In the genomic region with DNA sequence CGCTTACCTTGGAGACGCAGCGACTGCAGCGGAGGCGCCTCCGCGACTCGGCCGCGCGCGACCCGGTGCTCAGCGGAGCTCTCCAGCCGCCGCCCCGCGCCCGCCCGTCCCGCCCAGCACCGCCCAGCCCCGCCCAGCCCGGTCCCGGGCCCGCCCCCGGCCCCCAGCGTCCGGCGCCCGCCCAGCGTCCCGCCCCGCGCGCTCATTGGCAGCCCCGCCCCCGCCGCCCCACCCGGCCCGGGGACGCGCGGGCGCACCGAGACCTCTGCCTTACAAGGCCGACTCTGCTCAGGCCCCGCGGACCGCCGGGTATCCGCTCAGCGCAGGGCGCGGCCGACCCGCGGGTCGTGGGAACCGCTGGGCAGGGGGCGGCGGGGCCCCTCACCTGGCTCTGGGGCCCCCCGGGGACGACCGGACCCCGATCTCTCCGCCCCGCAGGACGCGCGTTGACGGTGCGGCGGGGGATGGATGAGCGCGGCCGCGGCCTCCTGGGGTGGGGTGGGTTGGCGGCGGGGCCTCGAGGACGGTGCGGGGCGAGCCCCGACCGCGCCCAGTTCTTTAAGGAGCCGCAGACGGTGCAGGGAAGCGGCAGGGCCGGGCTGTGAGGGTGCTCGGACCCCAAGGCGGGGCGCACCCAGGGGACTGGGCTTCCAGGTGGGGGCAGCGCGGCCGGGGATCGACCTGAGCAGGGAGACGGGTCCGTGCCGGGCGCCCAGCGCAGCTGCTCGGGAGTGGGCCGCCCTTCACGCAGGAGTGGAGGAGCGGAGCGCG, we compare ENCODE assay signal across 8 cellular contexts. TPM values are rescaled to one million over a fixed set of nuclear protein-coding genes. Genes with fewer than 3 reads are reported as not detected.
DNase-seq lines count a peak whose midpoint lies in the region; ATAC-seq and TF ChIP-seq lines count a peak whose summit lies in the region.
"Not testable (repeated sequence)": the region's sequence is repeated elsewhere in the genome, so short reads cannot be mapped to it uniquely, and the experiment has no call there.

TSS of gene TPPP (minus strand) at position 82 of the 771 bp plus-strand sequence. CDS start 15,292 bp downstream, outside the sequence.

- not testable (repeated sequence) for H3K36me3 Mint-ChIP-seq in GM23338 (ENCODE audit: low read depth); activated naive CD4-positive, alpha-beta T cell treated with anti-CD3 and anti-CD28 coated beads, Interleukin-2, amount 10 ng/mL, durations not matched to agents 7 days and 5 days; nephron (ENCODE audit: low read depth)

- H3K27me3 ChIP-seq in GM23338 (ENCODE audit: insufficient read depth) = peaks cover 13% of the 10 kb centered on the region
- H3K27me3 ChIP-seq in MM.1S (replicated peaks; ENCODE audit: insufficient read depth, low read length); gastroesophageal sphincter: not testable (repeated sequence)

- H3K4me3 Mint-ChIP-seq in GM23338 (peak within 1 kb of the TSS; percentile 50; the same call in 2 of the 3 replicates), nephron (peak within 1 kb of the TSS; percentile 55 to 77 (median 66))
- H3K4me3 Mint-ChIP-seq in activated naive CD4-positive, alpha-beta T cell treated with anti-CD3 and anti-CD28 coated beads, Interleukin-2, amount 10 ng/mL, durations not matched to agents 7 days and 5 days = peak within 1 kb of the TSS; percentile 43

- not testable (repeated sequence) for H3K4me1 ChIP-seq in GM23338 (ENCODE audit: insufficient read depth); MM.1S (ENCODE audit: low read length); gastroesophageal sphincter

- H3K4me3 ChIP-seq in GM23338 = peak within 1 kb of the TSS; percentile 54
- H3K4me3 ChIP-seq in MM.1S (ENCODE audit: low read length) = peak within 1 kb of the TSS; percentile 64
- peak within 1 kb of the TSS; percentile 69 to 85 for H3K4me3 ChIP-seq in gastroesophageal sphincter

- H3K4me1 Mint-ChIP-seq in GM23338; activated naive CD4-positive, alpha-beta T cell treated with anti-CD3 and anti-CD28 coated beads, Interleukin-2, amount 10 ng/mL, durations not matched to agents 7 days and 5 days; nephron: not testable (repeated sequence)

- peak; percentile 99 for DNase-seq in DMS53 (lab: John Stamatoyannopoulos, UW)
- DNase-seq in GM23338 (ENCODE audit: low spot score) = peak; percentile 61
- peak; percentile 90 for DNase-seq in MM.1S
- peak; percentile 85 for DNase-seq in activated naive CD4-positive, alpha-beta T cell treated with anti-CD3 and anti-CD28 coated beads, Interleukin-2, amount 10 ng/mL, durations not matched to agents 7 days and 5 days
- DNase-seq in stimulated activated CD8-positive, alpha-beta memory T cell treated with anti-CD3 and anti-CD28 coated beads, Interleukin-7, amount 100 ng/mL, for 24 hours (ENCODE audit: low read depth) = peak; percentile 68

- H3K9me3 Mint-ChIP-seq in GM23338; activated naive CD4-positive, alpha-beta T cell treated with anti-CD3 and anti-CD28 coated beads, Interleukin-2, amount 10 ng/mL, durations not matched to agents 7 days and 5 days; nephron: not testable (repeated sequence)

- H4K20me1 ChIP-seq in GM23338 (replicated peaks; ENCODE audit: insufficient read depth); MM.1S (ENCODE audit: insufficient read depth, low read length): not testable (repeated sequence)

- TF ChIP-seq EP300 in gastroesophageal sphincter (IDR thresholded peaks at IDR 0.05) = not testable (repeated sequence)

- no CpG with 5 or more reads among the region's 109 CpGs for WGBS in gastroesophageal sphincter (ENCODE audit: low coverage in 1 of 2), 2 donors

- not testable (repeated sequence) for H3K9me3 ChIP-seq in MM.1S (replicated peaks; ENCODE audit: insufficient read depth, low read length); gastroesophageal sphincter

- peak within 1 kb of the TSS; percentile 65; the same call in 1 of the 2 replicates for H3K9ac ChIP-seq in MM.1S (ENCODE audit: low read length)

- not testable (repeated sequence) for H3K79me2 ChIP-seq in GM23338 (replicated peaks; ENCODE audit: insufficient read depth); MM.1S (ENCODE audit: low read length)

- H3K4me2 ChIP-seq in GM23338 (peak within 1 kb of the TSS; percentile 75), MM.1S (ENCODE audit: low read depth, low read length) (peak within 1 kb of the TSS; percentile 84)

- peak; percentile 74 to 81 for TF ChIP-seq POLR2A in gastroesophageal sphincter (IDR thresholded peaks at IDR 0.05)

- peak; percentile 52 for ATAC-seq in GM23338
- ATAC-seq in SK-N-SH treated with all-trans-retinoic acid at 6 μM for 48 hours = peak; percentile 75
- peak; percentile 90 for ATAC-seq in gastroesophageal sphincter

- H2AFZ ChIP-seq in GM23338 = not testable (repeated sequence)
- H2AFZ ChIP-seq in MM.1S (ENCODE audit: low read length) = peak within 1 kb of the TSS; percentile 89

- CTCF ChIA-PET in activated naive CD4-positive, alpha-beta T cell treated with anti-CD3 and anti-CD28 coated beads, Interleukin-2, amount 10 ng/mL, durations not matched to agents 7 days and 5 days (lab: Charles Lee) = not testable (repeated sequence)

- not testable (repeated sequence) for H3K27ac ChIP-seq in GM23338 (ENCODE audit: low read depth); MM.1S (ENCODE audit: low read length)
- peak within 1 kb of the TSS; percentile 80 to 90 (median 89) for H3K27ac ChIP-seq in gastroesophageal sphincter

- not testable (repeated sequence) for H3K27ac Mint-ChIP-seq in GM23338; activated naive CD4-positive, alpha-beta T cell treated with anti-CD3 and anti-CD28 coated beads, Interleukin-2, amount 10 ng/mL, durations not matched to agents 7 days and 5 days; nephron

- H3K36me3 ChIP-seq in GM23338 (ENCODE audit: insufficient read depth); MM.1S (replicated peaks; ENCODE audit: insufficient read depth, low read length); gastroesophageal sphincter: not testable (repeated sequence)

- not testable (repeated sequence) for H3K9me2 ChIP-seq in GM23338 (ENCODE audit: insufficient read depth); MM.1S (replicated peaks; ENCODE audit: insufficient read depth, low read length)

- H3F3A ChIP-seq in GM23338 (replicated peaks; ENCODE audit: low read depth); MM.1S (ENCODE audit: insufficient read depth, low read length): not testable (repeated sequence)

- H3K27me3 Mint-ChIP-seq in GM23338 (ENCODE audit: insufficient read depth, low read depth, poor library complexity) = peaks cover 12% of the 10 kb centered on the region
- peaks cover 32% of the 10 kb centered on the region for H3K27me3 Mint-ChIP-seq in activated naive CD4-positive, alpha-beta T cell treated with anti-CD3 and anti-CD28 coated beads, Interleukin-2, amount 10 ng/mL, durations not matched to agents 7 days and 5 days
- peaks cover 19% of the 10 kb centered on the region for H3K27me3 Mint-ChIP-seq in nephron (ENCODE audit: low read depth)

- TF ChIP-seq CTCF in GM23338 (conservative IDR thresholded peaks at IDR 0.05; ENCODE audit: low read depth in 2 of 2); MM.1S (IDR thresholded peaks at IDR 0.05; ENCODE audit: low read length); gastroesophageal sphincter (IDR thresholded peaks at IDR 0.05); nephron (IDR thresholded peaks at IDR 0.05; ENCODE audit: unreplicated experiment in 3 of 3): not testable (repeated sequence)

TF ChIP-seq in GM23338, 12 proteins besides CTCF, POLR2A, EP300 and RAD21:
- peak; percentile 46; the same call in 1 of the 2 replicates for TF ChIP-seq POLR2AphosphoS5 (IDR thresholded peaks at IDR 0.05; ENCODE audit: low read depth)
TF ChIP-seq in GM23338: peak in this region for 1; not testable (repeated sequence) for 11.

RNA-seq across cellular contexts. Expression of gene TPPP, which starts in this region (rescaled TPM):
- total RNA-seq in GM23338 (2014; rRNA removed; shearing (Covaris generic)) = 1.4 and 1.8 TPM in 2 replicates
- 0.38 and 0.48 TPM in 2 replicates for polyA plus RNA-seq in GM23338 (2016; fragmentation: Nextera tagmentation; extraction: Ambion mirVana)
- 10 to 100 TPM; 13.3 to 42.8 (median 32.0) TPM for total RNA-seq in gastroesophageal sphincter
